10 cellular contexts compared by ENCODE assay signal in the genomic region with DNA sequence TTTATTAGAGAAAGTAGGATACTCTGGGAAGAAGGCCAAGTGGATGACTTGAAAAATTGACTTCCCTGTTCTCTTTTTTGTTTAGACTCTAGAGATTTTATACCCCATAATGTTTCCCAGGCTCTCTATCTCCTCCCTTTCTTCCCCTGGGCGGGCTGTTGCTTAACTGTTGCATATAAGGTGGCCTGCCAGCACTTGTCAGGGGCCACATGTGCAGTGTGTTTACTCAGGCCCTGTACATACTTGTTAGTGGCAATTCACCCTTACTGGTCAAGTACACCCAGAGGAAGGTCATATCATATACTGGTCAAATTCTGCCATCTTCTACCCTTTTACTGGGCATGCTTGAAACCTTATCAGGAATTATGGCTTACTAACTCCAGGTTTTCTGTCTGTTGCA.
DNase-seq lines count a peak whose midpoint lies in the region; ATAC-seq and TF ChIP-seq lines count a peak whose summit lies in the region.
"Had no signal": no experiment of that assay in that cellular context is flagged by ENCODE, and none has a peak within 500 bp of the region (broad histone marks: within the 10 kb centered on the region; RNA-seq: fewer than 3 reads in every experiment).

No MANE protein-coding gene starts in this region.

- no peaks in the 10 kb centered on the region for H3K27me3 Mint-ChIP-seq in T-helper 2 cell treated with Interferon-gamma antibody and Interleukin-4, amounts not matched to agents 5 μg/mL and 100 μg/mL, for 36 hours (ENCODE audit: low read depth)

- H3K4me3 Mint-ChIP-seq in T-helper 2 cell treated with Interferon-gamma antibody and Interleukin-4, amounts not matched to agents 5 μg/mL and 100 μg/mL, for 36 hours, result no peak overlapping the region

- ATAC-seq in HCT116 (peak; percentile 44; the same call in 1 of the 2 replicates), PC-3 (peak; percentile 12), gastroesophageal sphincter (peak; percentile 56), HG03354 (IDR thresholded peaks at IDR 0.05; ENCODE audit: poor library complexity, severe bottlenecking, unreplicated experiment) (no peak)

- H3K4me1 ChIP-seq in HCT116 (ENCODE audit: control insufficient read depth in 1 of 2, insufficient read depth in 2 of 2, low read length in 2 of 2) (peaks cover 0 to 14% of the 10 kb centered on the region in 2 experiments; a peak in 2 of 4 replicates), PC-3 (ENCODE audit: insufficient read depth, low read length) (peaks cover 25% of the 10 kb centered on the region), gastroesophageal sphincter (peaks cover 0 to 17% (median 0%) of the 10 kb centered on the region in 3 donors), stomach smooth muscle (ENCODE audit: control insufficient read depth, insufficient read depth, low read length) (peaks cover 6% of the 10 kb centered on the region)

- TF ChIP-seq CTCF in HCT116 (IDR thresholded peaks at IDR 0.05 in 2 of 3, conservative IDR thresholded peaks at IDR 0.05 in 1 of 3; ENCODE audit: borderline replicate concordance in 1 of 3, insufficient read depth in 1 of 3, low read depth in 2 of 3, low read length in 2 of 3), result no peak
- no peak for TF ChIP-seq CTCF in PC-3 (conservative IDR thresholded peaks at IDR 0.05; ENCODE audit: low read depth, low read length)
- no peak for TF ChIP-seq CTCF in gastroesophageal sphincter (IDR thresholded peaks at IDR 0.05)

- intact Hi-C loops in HCT116 (cut with micrococcal nuclease), result loop anchor here (10.0 kb wide), 1 partner anchor 336 kb away; no protein-coding TSS in a partner anchor
- intact Hi-C loops in PC-3 (cut with micrococcal nuclease), result loop anchor here (2.0 to 10.0 kb wide), 4 partner anchors 110 to 1044 kb away; no protein-coding TSS in a partner anchor

- H3K4me1 Mint-ChIP-seq in T-helper 2 cell treated with Interferon-gamma antibody and Interleukin-4, amounts not matched to agents 5 μg/mL and 100 μg/mL, for 36 hours (ENCODE audit: low read depth), result no peaks in the 10 kb centered on the region

- H3K9ac ChIP-seq in HCT116 (ENCODE audit: low read length), result no peak overlapping the region
- no peak overlapping the region for H3K9ac ChIP-seq in PC-3 (ENCODE audit: low read length)
- no peak overlapping the region for H3K9ac ChIP-seq in stomach smooth muscle (ENCODE audit: low read length in 2 of 2)

- no peaks in the 10 kb centered on the region for H4K20me1 ChIP-seq in HCT116 (ENCODE audit: insufficient read depth)
- no peaks in the 10 kb centered on the region for H4K20me1 ChIP-seq in PC-3 (ENCODE audit: low read length)

- POLR2A ChIA-PET in HCT116 (lab: Charles Lee) (no interaction called here), PC-3 (lab: Charles Lee; ENCODE audit: unreplicated experiment) (interaction anchor here (0.6 kb wide), 1 partner anchor 1823 kb away, joined by 5 read pairs; no protein-coding TSS in a partner anchor)

- H3K79me2 ChIP-seq in HCT116 (ENCODE audit: insufficient read depth, low read length) (no peaks in the 10 kb centered on the region), PC-3 (ENCODE audit: low read length) (no peaks in the 10 kb centered on the region)

- TF ChIP-seq POLR2A in HCT116 (IDR thresholded peaks at IDR 0.05; ENCODE audit: borderline replicate concordance, extremely low read depth, insufficient read depth, insufficient read length) (no peak), gastroesophageal sphincter (IDR thresholded peaks at IDR 0.05) (no peak)

- H3K4me2 ChIP-seq in HCT116 (ENCODE audit: low read length), result peak overlapping the region; percentile 56
- peak overlapping the region; percentile 57 for H3K4me2 ChIP-seq in PC-3 (ENCODE audit: low read length)

- no peak overlapping the region for H3K27ac Mint-ChIP-seq in T-helper 2 cell treated with Interferon-gamma antibody and Interleukin-4, amounts not matched to agents 5 μg/mL and 100 μg/mL, for 36 hours

- H3K36me3 ChIP-seq in HCT116 (ENCODE audit: control insufficient read depth in 1 of 2, insufficient read depth in 2 of 2, low read length in 2 of 2) (no peaks in the 10 kb centered on the region), PC-3 (ENCODE audit: low read depth, low read length) (no peaks in the 10 kb centered on the region), gastroesophageal sphincter (no peaks in the 10 kb centered on the region), stomach smooth muscle (ENCODE audit: control insufficient read depth in 2 of 2, insufficient read depth in 2 of 2, low read length in 2 of 2) (no peaks in the 10 kb centered on the region)
- H3K36me3 ChIP-seq: cardiac muscle cell had no signal

- H2AFZ ChIP-seq in HCT116 (ENCODE audit: low read depth, low read length, poor library complexity, severe bottlenecking), result peak overlapping the region; percentile 93
- H2AFZ ChIP-seq in PC-3 (ENCODE audit: low read length), result peak overlapping the region; percentile 56

- H3K27me3 ChIP-seq in HCT116 (ENCODE audit: insufficient read depth, low read length), result no peaks in the 10 kb centered on the region
- H3K27me3 ChIP-seq in PC-3 (ENCODE audit: low read length), result no peaks in the 10 kb centered on the region
- H3K27me3 ChIP-seq in gastroesophageal sphincter, result no peaks in the 10 kb centered on the region
- H3K27me3 ChIP-seq in stomach smooth muscle (ENCODE audit: control insufficient read depth in 1 of 2, insufficient read depth in 2 of 2, low read length in 2 of 2), result no peaks in the 10 kb centered on the region
- H3K27me3 ChIP-seq: cardiac muscle cell had no signal

- WGBS in gastroesophageal sphincter (ENCODE audit: low coverage in 1 of 2), 2 donors, result 20 to 22% methylated on average over 1 of the region's 1 CpG

- no peak for TF ChIP-seq RAD21 in HCT116 (IDR thresholded peaks at IDR 0.05; ENCODE audit: low read depth)

- no peaks in the 10 kb centered on the region for H3K36me3 Mint-ChIP-seq in T-helper 2 cell treated with Interferon-gamma antibody and Interleukin-4, amounts not matched to agents 5 μg/mL and 100 μg/mL, for 36 hours (ENCODE audit: low read depth)

- no peaks in the 10 kb centered on the region for H3F3A ChIP-seq in PC-3 (ENCODE audit: low read length, unreplicated experiment)

- H3K9me2 ChIP-seq in HCT116 (ENCODE audit: insufficient read depth) (no peaks in the 10 kb centered on the region), PC-3 (replicated peaks; ENCODE audit: low read length) (no peaks in the 10 kb centered on the region)

- TF ChIP-seq EP300 in gastroesophageal sphincter (IDR thresholded peaks at IDR 0.05), result no peak

- H3K4me3 ChIP-seq in HCT116 (replicated peaks in 1 of 2; ENCODE audit: low read depth in 1 of 2, low read length in 2 of 2) (no peak overlapping the region), PC-3 (ENCODE audit: low read length) (no peak overlapping the region), gastroesophageal sphincter (no peak overlapping the region), stomach smooth muscle (ENCODE audit: low read length in 2 of 2) (no peak overlapping the region)
- H3K4me3 ChIP-seq: cardiac muscle cell had no signal

- no peak for DNase-seq in HCT116 (ENCODE audit: low read depth, low spot score)
- DNase-seq in PC-3, result no peak
- DNase-seq in stimulated activated CD4-positive, alpha-beta T cell treated with anti-CD3 and anti-CD28 coated beads, Interleukin-15, amount 100 ng/mL, for 24 hours, result no peak
- DNase-seq in T-helper 2 cell treated with Interferon-gamma antibody and Interleukin-4, amounts not matched to agents 5 μg/mL and 100 μg/mL, for 36 hours (ENCODE audit: low spot score), result no peak
- DNase-seq: activated T-cell treated with anti-CD3 and anti-CD28 coated beads for 4 hours, DMS79 had no signal

- RAD21 ChIA-PET in HCT116 (lab: Charles Lee; ENCODE audit: low non-redundant PET in 1 of 2, low total read pairs in 2 of 2, uncharacterized antibody in 2 of 2, unreplicated experiment in 2 of 2), result interaction anchor here in 1 of 2 experiments (1.0 kb wide), 1 partner anchor 1823 kb away, joined by 3 read pairs; no protein-coding TSS in a partner anchor

- H3K9me3 Mint-ChIP-seq in T-helper 2 cell treated with Interferon-gamma antibody and Interleukin-4, amounts not matched to agents 5 μg/mL and 100 μg/mL, for 36 hours, result no peaks in the 10 kb centered on the region

- no peaks in the 10 kb centered on the region for H3K9me3 ChIP-seq in HCT116 (ENCODE audit: control insufficient read depth in 1 of 2, insufficient read depth in 1 of 2, low read depth in 1 of 2, low read length in 2 of 2)
- H3K9me3 ChIP-seq in PC-3 (ENCODE audit: low read length), result no peaks in the 10 kb centered on the region
- no peaks in the 10 kb centered on the region for H3K9me3 ChIP-seq in gastroesophageal sphincter
- H3K9me3 ChIP-seq in stomach smooth muscle (ENCODE audit: control insufficient read depth in 2 of 2, low read length in 2 of 2), result no peaks in the 10 kb centered on the region

- BruUV-seq in HCT116 (replicated peaks; lab: Mats Ljungman, UMichigan) (no TSS peak), PC-3 (replicated peaks; lab: Mats Ljungman, UMichigan) (no TSS peak)

- CTCF ChIA-PET in HCT116 (lab: Charles Lee), result interaction anchor here (1.4 to 3.6 kb wide), 3 partner anchors 11 to 1823 kb away, joined by 5 to 12 read pairs (median 6); a partner anchor contains a TSS
- CTCF ChIA-PET in PC-3 (lab: Charles Lee), result interaction anchor here (1.1 kb wide), 1 partner anchor 1040 kb away, joined by 3 read pairs; no protein-coding TSS in a partner anchor

- no peak overlapping the region for H3K27ac ChIP-seq in HCT116 (ENCODE audit: low read depth, low read length)
- H3K27ac ChIP-seq in PC-3 (ENCODE audit: low read length), result peak overlapping the region; percentile 23
- peak overlapping the region in 3 of 4 donors; percentile 41 to 60 (median 47) for H3K27ac ChIP-seq in gastroesophageal sphincter
- peak overlapping the region; percentile 50 for H3K27ac ChIP-seq in stomach smooth muscle (ENCODE audit: low read length)
- H3K27ac ChIP-seq: cardiac muscle cell had no signal

TF ChIP-seq in HCT116, 20 proteins besides CTCF, POLR2A, EP300 and RAD21:
- TF ChIP-seq SRF (IDR thresholded peaks at IDR 0.05; ENCODE audit: low read depth) (no peak), TCF7L2 (IDR thresholded peaks at IDR 0.05; ENCODE audit: borderline replicate concordance, extremely low read depth, insufficient read depth, insufficient read length) (no peak), ZFX (IDR thresholded peaks at IDR 0.05) (no peak), SIN3A (IDR thresholded peaks at IDR 0.05; ENCODE audit: low read depth) (no peak), EZH2phosphoT487 (IDR thresholded peaks at IDR 0.05; ENCODE audit: borderline replicate concordance) (no peak), CBX3 (IDR thresholded peaks at IDR 0.05; ENCODE audit: low read depth) (no peak)
